Comparison of ENCODE assay signal across 8 cellular contexts in genomic region chr9:77455312-77455927, GRCh38.
DNase-seq lines count a peak whose midpoint lies in the region; ATAC-seq, FAIRE-seq and TF ChIP-seq lines count a peak whose summit lies in the region.

No MANE protein-coding gene starts in this region.

- ATAC-seq in GM21528 (IDR thresholded peaks at IDR 0.05; ENCODE audit: low FRiP score, unreplicated experiment) (peak; percentile 54), GM21447 (IDR thresholded peaks at IDR 0.05; ENCODE audit: unreplicated experiment) (no peak)
- peak; percentile 35 for ATAC-seq in activated CD8-positive, alpha-beta T cell treated with anti-CD3 and anti-CD28 coated beads for 36 hours

- TF ChIP-seq CTCF in activated CD8-positive, alpha-beta T cell treated with anti-CD3 and anti-CD28 coated beads for 36 hours (IDR thresholded peaks at IDR 0.05): peak; percentile 61
- TF ChIP-seq CTCF in kidney (IDR thresholded peaks at IDR 0.05; ENCODE audit: borderline replicate concordance, extremely low read depth, insufficient read depth): peak; percentile 46

- H3K9me3 Mint-ChIP-seq in activated CD8-positive, alpha-beta T cell treated with anti-CD3 and anti-CD28 coated beads for 36 hours: no peaks in the 10 kb centered on the region

- CTCF ChIA-PET in activated CD8-positive, alpha-beta T cell treated with anti-CD3 and anti-CD28 coated beads for 36 hours (lab: Charles Lee): interaction anchor here (0.7 to 10.8 kb wide), 15 partner anchors 12 to 662 kb away, joined by 3 to 141 read pairs (median 8); no protein-coding TSS in a partner anchor

- POLR2A ChIA-PET in activated CD8-positive, alpha-beta T cell treated with anti-CD3 and anti-CD28 coated beads for 36 hours (lab: Charles Lee): interaction anchor here (1.1 kb wide), 1 partner anchor 22 kb away, joined by 3 read pairs; no protein-coding TSS in a partner anchor

- intact Hi-C loops in activated CD8-positive, alpha-beta T cell treated with anti-CD3 and anti-CD28 coated beads for 36 hours (cut with micrococcal nuclease): no loop called here
- intact Hi-C loops in kidney (cut with DNase I): loop anchor here (10.0 kb wide), 2 partner anchors 189 to 279 kb away; partner anchors contain the start of gene GNA14

- no peak for FAIRE-seq in kidney (lab: Jason Lieb, UNC)

- DNase-seq in DMS 273 treated with DMSO at 0.1 percent for 48 hours (lab: John Stamatoyannopoulos, UW) (peak; percentile 3), MV-4-11 (lab: John Stamatoyannopoulos, UW) (peak; percentile 48), kidney (no peak), NCI-H1436 treated with DMSO at 0.1 percent for 48 hours (lab: John Stamatoyannopoulos, UW) (no peak), cerebellar nuclear complex (lab: John Stamatoyannopoulos, UW) (no peak)
- peak; percentile 62 for DNase-seq in activated CD8-positive, alpha-beta T cell treated with anti-CD3 and anti-CD28 coated beads for 36 hours

- H3K27me3 Mint-ChIP-seq in activated CD8-positive, alpha-beta T cell treated with anti-CD3 and anti-CD28 coated beads for 36 hours: no peaks in the 10 kb centered on the region

- no peak overlapping the region for H3K4me3 Mint-ChIP-seq in activated CD8-positive, alpha-beta T cell treated with anti-CD3 and anti-CD28 coated beads for 36 hours

- no peak overlapping the region for H3K9ac ChIP-seq in kidney (ENCODE audit: low read length in 2 of 2)

- no peaks in the 10 kb centered on the region for H3K9me3 ChIP-seq in kidney (ENCODE audit: control insufficient read depth in 1 of 2, low read length in 2 of 2)

- no peaks in the 10 kb centered on the region for H3K36me3 Mint-ChIP-seq in activated CD8-positive, alpha-beta T cell treated with anti-CD3 and anti-CD28 coated beads for 36 hours (ENCODE audit: low read depth)

- no peaks in the 10 kb centered on the region for H3K36me3 ChIP-seq in kidney (ENCODE audit: control insufficient read depth in 1 of 2, insufficient read depth in 2 of 2, low read length in 2 of 2)

- peaks cover 13% of the 10 kb centered on the region for H3K4me1 Mint-ChIP-seq in activated CD8-positive, alpha-beta T cell treated with anti-CD3 and anti-CD28 coated beads for 36 hours (ENCODE audit: low read depth)

- H3K4me1 ChIP-seq in kidney (ENCODE audit: control insufficient read depth in 1 of 2, insufficient read depth in 1 of 2, low read depth in 1 of 2, low read length in 2 of 2): peaks cover 4 to 6% of the 10 kb centered on the region in 2 donors

- no peak overlapping the region for H3K27ac Mint-ChIP-seq in activated CD8-positive, alpha-beta T cell treated with anti-CD3 and anti-CD28 coated beads for 36 hours

- no peak overlapping the region for H3K27ac ChIP-seq in kidney (ENCODE audit: low read depth in 2 of 2, low read length in 2 of 2)

- H3K4me3 ChIP-seq in kidney (ENCODE audit: low read length in 2 of 2): no peak overlapping the region

Comparison
In these comparisons a context has a peak if more than half of its experiments do, and no peak if none do; other contexts are left out.
1. DNase-seq: peak in DMS 273 treated with DMSO at 0.1 percent for 48 hours (single experiment), MV-4-11 (single experiment) and activated CD8-positive, alpha-beta T cell treated with anti-CD3 and anti-CD28 coated beads for 36 hours (single experiment); none in kidney (single experiment), NCI-H1436 treated with DMSO at 0.1 percent for 48 hours (single experiment) and cerebellar nuclear complex (0 of 2).